ENCODE assay signal across 1 cellular context in the genomic region with DNA sequence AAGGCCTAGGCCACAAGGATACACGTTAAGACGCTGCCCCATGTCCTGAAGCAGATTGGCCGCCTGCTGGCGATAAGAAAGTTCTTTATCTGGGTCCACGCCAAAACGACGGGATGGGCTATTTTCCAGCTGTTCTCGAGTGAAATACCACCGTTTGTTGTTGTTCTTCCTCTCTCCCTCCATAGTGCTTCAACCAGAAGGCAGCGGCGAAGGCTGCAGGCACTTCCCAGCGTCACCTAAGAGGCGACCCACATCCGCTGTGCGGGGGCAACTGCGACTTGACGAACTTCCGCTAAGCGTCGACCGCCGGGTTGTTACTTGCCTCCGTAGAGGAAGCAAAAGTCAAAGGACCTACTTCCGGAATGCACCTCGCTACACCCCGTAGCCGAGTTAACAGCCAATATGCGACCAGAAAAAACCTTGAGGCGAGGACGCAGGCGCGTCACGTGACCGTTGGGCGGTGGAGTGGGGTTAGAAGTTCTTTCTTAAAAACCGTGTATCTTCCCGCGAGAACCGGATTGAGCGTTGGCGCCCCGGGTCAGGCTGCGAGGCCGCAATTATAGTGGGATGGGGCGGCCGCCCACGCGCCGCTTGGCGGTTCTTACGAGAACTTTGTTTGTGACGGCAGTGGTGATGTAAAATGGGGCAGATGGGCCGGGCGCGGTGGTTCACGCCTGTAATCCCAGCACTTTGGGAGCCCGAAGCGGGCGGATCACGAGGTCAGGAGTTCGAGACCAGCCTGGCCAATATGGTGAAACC.
TF ChIP-seq lines count a peak whose summit lies in the region.

A gene (minus strand): TSS at position 215 of the 759 bp plus-strand sequence. CDS start 32 bp downstream, at position 183.

TF ChIP-seq in K562, 482 proteins besides CTCF, POLR2A, EP300 and RAD21 (continued from another document and continues in another):
- TF ChIP-seq, protein P1, sequence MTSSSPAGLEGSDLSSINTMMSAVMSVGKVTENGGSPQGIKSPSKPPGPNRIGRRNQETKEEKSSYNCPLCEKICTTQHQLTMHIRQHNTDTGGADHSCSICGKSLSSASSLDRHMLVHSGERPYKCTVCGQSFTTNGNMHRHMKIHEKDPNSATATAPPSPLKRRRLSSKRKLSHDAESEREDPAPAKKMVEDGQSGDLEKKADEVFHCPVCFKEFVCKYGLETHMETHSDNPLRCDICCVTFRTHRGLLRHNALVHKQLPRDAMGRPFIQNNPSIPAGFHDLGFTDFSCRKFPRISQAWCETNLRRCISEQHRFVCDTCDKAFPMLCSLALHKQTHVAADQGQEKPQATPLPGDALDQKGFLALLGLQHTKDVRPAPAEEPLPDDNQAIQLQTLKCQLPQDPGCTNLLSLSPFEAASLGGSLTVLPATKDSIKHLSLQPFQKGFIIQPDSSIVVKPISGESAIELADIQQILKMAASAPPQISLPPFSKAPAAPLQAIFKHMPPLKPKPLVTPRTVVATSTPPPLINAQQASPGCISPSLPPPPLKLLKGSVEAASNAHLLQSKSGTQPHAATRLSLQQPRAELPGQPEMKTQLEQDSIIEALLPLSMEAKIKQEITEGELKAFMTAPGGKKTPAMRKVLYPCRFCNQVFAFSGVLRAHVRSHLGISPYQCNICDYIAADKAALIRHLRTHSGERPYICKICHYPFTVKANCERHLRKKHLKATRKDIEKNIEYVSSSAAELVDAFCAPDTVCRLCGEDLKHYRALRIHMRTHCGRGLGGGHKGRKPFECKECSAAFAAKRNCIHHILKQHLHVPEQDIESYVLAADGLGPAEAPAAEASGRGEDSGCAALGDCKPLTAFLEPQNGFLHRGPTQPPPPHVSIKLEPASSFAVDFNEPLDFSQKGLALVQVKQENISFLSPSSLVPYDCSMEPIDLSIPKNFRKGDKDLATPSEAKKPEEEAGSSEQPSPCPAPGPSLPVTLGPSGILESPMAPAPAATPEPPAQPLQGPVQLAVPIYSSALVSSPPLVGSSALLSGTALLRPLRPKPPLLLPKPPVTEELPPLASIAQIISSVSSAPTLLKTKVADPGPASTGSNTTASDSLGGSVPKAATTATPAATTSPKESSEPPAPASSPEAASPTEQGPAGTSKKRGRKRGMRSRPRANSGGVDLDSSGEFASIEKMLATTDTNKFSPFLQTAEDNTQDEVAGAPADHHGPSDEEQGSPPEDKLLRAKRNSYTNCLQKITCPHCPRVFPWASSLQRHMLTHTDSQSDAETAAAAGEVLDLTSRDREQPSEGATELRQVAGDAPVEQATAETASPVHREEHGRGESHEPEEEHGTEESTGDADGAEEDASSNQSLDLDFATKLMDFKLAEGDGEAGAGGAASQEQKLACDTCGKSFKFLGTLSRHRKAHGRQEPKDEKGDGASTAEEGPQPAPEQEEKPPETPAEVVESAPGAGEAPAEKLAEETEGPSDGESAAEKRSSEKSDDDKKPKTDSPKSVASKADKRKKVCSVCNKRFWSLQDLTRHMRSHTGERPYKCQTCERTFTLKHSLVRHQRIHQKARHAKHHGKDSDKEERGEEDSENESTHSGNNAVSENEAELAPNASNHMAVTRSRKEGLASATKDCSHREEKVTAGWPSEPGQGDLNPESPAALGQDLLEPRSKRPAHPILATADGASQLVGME (CRISPR knock-in tag; IDR thresholded peaks at IDR 0.05): no peak; the same call in 1 of the 2 replicates
- TF ChIP-seq ATF7 (IDR thresholded peaks at IDR 0.05): peak; percentile 88
- TF ChIP-seq TRIM24 (IDR thresholded peaks at IDR 0.05): peak; percentile 42 to 86; a peak in 3 of 4 replicates
- TF ChIP-seq EWSR1 (IDR thresholded peaks at IDR 0.05; ENCODE audit: borderline replicate concordance, low read depth, partially characterized antibody): no peak
- no peak for TF ChIP-seq ZFPM2 (CRISPR knock-in tag; IDR thresholded peaks at IDR 0.05)
- TF ChIP-seq ZNF146 (CRISPR knock-in tag; IDR thresholded peaks at IDR 0.05; ENCODE audit: unreplicated experiment): no peak
- TF ChIP-seq, protein P2, sequence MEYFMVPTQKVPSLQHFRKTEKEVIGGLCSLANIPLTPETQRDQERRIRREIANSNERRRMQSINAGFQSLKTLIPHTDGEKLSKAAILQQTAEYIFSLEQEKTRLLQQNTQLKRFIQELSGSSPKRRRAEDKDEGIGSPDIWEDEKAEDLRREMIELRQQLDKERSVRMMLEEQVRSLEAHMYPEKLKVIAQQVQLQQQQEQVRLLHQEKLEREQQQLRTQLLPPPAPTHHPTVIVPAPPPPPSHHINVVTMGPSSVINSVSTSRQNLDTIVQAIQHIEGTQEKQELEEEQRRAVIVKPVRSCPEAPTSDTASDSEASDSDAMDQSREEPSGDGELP (CRISPR knock-in tag; IDR thresholded peaks at IDR 0.05; ENCODE audit: borderline replicate concordance): peak; percentile 91
- TF ChIP-seq HMG20A (CRISPR knock-in tag; conservative IDR thresholded peaks at IDR 0.05): no peak
- TF ChIP-seq, protein P3, sequence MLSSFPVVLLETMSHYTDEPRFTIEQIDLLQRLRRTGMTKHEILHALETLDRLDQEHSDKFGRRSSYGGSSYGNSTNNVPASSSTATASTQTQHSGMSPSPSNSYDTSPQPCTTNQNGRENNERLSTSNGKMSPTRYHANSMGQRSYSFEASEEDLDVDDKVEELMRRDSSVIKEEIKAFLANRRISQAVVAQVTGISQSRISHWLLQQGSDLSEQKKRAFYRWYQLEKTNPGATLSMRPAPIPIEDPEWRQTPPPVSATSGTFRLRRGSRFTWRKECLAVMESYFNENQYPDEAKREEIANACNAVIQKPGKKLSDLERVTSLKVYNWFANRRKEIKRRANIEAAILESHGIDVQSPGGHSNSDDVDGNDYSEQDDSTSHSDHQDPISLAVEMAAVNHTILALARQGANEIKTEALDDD (IDR thresholded peaks at IDR 0.05): no peak
- TF ChIP-seq TEAD1 (CRISPR knock-in tag; IDR thresholded peaks at IDR 0.05): peak in 1 of 2 experiments; percentile 6; a peak in 2 of 4 replicates
- peak; percentile 83 for TF ChIP-seq TAF1 (IDR thresholded peaks at IDR 0.05; ENCODE audit: control insufficient read depth, extremely low read depth, insufficient read depth, low read length, severe bottlenecking)
- no peak; the same call in none of the 2 replicates for TF ChIP-seq ZEB2 (IDR thresholded peaks at IDR 0.05)
- TF ChIP-seq CC2D1A (IDR thresholded peaks at IDR 0.05): peak; percentile 78; the same call in 1 of the 2 replicates
- TF ChIP-seq DPF2 (IDR thresholded peaks at IDR 0.05): peak; percentile 71; the same call in 1 of the 2 replicates
- peak; percentile 68; the same call in 1 of the 2 replicates for TF ChIP-seq SMARCA4 (IDR thresholded peaks at IDR 0.05)
- no peak for TF ChIP-seq MCM7 (IDR thresholded peaks at IDR 0.05)
- TF ChIP-seq, protein P4, sequence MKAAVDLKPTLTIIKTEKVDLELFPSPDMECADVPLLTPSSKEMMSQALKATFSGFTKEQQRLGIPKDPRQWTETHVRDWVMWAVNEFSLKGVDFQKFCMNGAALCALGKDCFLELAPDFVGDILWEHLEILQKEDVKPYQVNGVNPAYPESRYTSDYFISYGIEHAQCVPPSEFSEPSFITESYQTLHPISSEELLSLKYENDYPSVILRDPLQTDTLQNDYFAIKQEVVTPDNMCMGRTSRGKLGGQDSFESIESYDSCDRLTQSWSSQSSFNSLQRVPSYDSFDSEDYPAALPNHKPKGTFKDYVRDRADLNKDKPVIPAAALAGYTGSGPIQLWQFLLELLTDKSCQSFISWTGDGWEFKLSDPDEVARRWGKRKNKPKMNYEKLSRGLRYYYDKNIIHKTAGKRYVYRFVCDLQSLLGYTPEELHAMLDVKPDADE (conservative IDR thresholded peaks at IDR 0.05; ENCODE audit: control insufficient read depth, low read depth, low read length): no peak; the same call in 1 of the 2 replicates
- TF ChIP-seq C11orf30 (IDR thresholded peaks at IDR 0.05; ENCODE audit: low read depth): peak; percentile 98
- TF ChIP-seq DIDO1 (tag; IDR thresholded peaks at IDR 0.05; ENCODE audit: low read depth): peak; percentile 76; the same call in 1 of the 2 replicates
- TF ChIP-seq TCF7L2 (IDR thresholded peaks at IDR 0.05; ENCODE audit: low read depth, low read length): no peak; the same call in 1 of the 2 replicates
- no peak for TF ChIP-seq ZNF717 (CRISPR knock-in tag; IDR thresholded peaks at IDR 0.05)
- TF ChIP-seq KHSRP (IDR thresholded peaks at IDR 0.05): 0 out of 2 replicates have a peak, but pooled peaks have one; percentile 12
- TF ChIP-seq, protein P5, sequence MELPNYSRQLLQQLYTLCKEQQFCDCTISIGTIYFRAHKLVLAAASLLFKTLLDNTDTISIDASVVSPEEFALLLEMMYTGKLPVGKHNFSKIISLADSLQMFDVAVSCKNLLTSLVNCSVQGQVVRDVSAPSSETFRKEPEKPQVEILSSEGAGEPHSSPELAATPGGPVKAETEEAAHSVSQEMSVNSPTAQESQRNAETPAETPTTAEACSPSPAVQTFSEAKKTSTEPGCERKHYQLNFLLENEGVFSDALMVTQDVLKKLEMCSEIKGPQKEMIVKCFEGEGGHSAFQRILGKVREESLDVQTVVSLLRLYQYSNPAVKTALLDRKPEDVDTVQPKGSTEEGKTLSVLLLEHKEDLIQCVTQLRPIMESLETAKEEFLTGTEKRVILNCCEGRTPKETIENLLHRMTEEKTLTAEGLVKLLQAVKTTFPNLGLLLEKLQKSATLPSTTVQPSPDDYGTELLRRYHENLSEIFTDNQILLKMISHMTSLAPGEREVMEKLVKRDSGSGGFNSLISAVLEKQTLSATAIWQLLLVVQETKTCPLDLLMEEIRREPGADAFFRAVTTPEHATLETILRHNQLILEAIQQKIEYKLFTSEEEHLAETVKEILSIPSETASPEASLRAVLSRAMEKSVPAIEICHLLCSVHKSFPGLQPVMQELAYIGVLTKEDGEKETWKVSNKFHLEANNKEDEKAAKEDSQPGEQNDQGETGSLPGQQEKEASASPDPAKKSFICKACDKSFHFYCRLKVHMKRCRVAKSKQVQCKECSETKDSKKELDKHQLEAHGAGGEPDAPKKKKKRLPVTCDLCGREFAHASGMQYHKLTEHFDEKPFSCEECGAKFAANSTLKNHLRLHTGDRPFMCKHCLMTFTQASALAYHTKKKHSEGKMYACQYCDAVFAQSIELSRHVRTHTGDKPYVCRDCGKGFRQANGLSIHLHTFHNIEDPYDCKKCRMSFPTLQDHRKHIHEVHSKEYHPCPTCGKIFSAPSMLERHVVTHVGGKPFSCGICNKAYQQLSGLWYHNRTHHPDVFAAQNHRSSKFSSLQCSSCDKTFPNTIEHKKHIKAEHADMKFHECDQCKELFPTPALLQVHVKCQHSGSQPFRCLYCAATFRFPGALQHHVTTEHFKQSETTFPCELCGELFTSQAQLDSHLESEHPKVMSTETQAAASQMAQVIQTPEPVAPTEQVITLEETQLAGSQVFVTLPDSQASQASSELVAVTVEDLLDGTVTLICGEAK (IDR thresholded peaks at IDR 0.05): peak; percentile 98
- TF ChIP-seq, protein P5 (CRISPR knock-in tag; IDR thresholded peaks at IDR 0.05): no peak
- no peak for TF ChIP-seq CBX5 (IDR thresholded peaks at IDR 0.05; ENCODE audit: borderline replicate concordance, low read depth)
- TF ChIP-seq, protein P6, sequence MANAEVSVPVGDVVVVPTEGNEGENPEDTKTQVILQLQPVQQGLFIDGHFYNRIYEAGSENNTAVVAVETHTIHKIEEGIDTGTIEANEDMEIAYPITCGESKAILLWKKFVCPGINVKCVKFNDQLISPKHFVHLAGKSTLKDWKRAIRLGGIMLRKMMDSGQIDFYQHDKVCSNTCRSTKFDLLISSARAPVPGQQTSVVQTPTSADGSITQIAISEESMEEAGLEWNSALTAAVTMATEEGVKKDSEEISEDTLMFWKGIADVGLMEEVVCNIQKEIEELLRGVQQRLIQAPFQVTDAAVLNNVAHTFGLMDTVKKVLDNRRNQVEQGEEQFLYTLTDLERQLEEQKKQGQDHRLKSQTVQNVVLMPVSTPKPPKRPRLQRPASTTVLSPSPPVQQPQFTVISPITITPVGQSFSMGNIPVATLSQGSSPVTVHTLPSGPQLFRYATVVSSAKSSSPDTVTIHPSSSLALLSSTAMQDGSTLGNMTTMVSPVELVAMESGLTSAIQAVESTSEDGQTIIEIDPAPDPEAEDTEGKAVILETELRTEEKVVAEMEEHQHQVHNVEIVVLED (CRISPR knock-in tag; IDR thresholded peaks at IDR 0.05): peak; percentile 70
- peak; percentile 80 for TF ChIP-seq SUPT5H (IDR thresholded peaks at IDR 0.05)
- TF ChIP-seq, protein P7, sequence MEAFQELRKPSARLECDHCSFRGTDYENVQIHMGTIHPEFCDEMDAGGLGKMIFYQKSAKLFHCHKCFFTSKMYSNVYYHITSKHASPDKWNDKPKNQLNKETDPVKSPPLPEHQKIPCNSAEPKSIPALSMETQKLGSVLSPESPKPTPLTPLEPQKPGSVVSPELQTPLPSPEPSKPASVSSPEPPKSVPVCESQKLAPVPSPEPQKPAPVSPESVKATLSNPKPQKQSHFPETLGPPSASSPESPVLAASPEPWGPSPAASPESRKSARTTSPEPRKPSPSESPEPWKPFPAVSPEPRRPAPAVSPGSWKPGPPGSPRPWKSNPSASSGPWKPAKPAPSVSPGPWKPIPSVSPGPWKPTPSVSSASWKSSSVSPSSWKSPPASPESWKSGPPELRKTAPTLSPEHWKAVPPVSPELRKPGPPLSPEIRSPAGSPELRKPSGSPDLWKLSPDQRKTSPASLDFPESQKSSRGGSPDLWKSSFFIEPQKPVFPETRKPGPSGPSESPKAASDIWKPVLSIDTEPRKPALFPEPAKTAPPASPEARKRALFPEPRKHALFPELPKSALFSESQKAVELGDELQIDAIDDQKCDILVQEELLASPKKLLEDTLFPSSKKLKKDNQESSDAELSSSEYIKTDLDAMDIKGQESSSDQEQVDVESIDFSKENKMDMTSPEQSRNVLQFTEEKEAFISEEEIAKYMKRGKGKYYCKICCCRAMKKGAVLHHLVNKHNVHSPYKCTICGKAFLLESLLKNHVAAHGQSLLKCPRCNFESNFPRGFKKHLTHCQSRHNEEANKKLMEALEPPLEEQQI (IDR thresholded peaks at IDR 0.05): peak; percentile 80
- TF ChIP-seq MCM2 (IDR thresholded peaks at IDR 0.05; ENCODE audit: low read depth): no peak
- peak; percentile 94 for TF ChIP-seq KLF6 (CRISPR knock-in tag; IDR thresholded peaks at IDR 0.05; ENCODE audit: borderline replicate concordance)
